In the genomic region with DNA sequence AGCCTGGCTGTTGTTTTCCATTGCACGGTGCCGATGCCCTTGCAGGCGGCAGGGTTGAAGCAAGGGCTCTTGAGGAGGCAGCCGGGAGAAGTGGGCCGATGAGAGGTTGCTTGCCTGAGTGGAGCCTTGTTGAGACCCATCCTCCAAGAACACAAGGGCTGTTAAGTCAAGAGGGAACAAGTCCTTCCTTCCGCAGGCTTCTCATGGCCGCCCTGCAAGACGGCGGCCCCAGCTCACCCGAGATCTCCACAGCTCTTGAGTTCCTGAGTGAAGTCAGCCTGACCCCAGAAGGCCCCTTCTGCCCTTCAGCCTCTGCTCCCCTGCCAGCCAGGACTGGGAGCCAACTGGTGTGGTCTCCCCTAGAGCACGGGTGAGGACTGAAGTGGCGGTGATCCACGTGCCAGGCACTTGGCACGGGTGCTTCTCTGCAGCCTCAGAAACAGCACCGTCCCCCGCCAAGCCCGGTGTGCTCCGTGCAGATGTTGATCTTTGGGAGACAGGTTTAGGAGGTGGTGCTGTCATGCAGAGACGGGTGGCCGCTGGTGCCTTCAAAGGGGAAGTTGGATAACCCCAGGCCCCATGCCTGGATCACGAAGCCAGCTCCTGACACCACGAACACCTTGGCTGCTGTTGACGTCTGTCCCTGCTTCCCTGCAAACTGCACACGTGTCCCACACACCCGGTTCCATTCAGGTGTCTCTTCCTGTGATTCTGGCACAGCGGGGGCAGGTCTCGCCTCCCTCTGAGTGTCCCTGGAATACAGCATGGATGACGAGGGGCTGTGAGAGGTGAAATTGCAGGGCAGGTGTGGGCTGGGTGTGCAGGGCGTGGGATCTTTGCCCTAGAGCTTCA, we compare ENCODE assay signal across 17 cellular contexts.
DNase-seq lines count a peak whose midpoint lies in the region; ATAC-seq and TF ChIP-seq lines count a peak whose summit lies in the region.
"Had no signal": no experiment of that assay in that cellular context is flagged by ENCODE, and none has a peak within 500 bp of the region (broad histone marks: within the 10 kb centered on the region; RNA-seq: fewer than 3 reads in every experiment).

No MANE protein-coding gene starts in this region.

- peaks cover 10% of the 10 kb centered on the region for H3K27me3 Mint-ChIP-seq in glutamatergic neuron (ENCODE audit: unreplicated experiment)
- H3K27me3 Mint-ChIP-seq: IgD-negative memory B cell had no signal

- 62 to 66% methylated on average over 29 of the region's 29 CpGs for WGBS in GM23248 (ENCODE audit: low coverage in 1 of 2, low lambda C conversion rate in 2 of 2, missing lambda C conversion rate in 2 of 2), 2 experiments

- intact Hi-C loops in Right ventricle myocardium superior (cut with DNase I) (no loop called here), cardiac septum (cut with DNase I) (loop anchor here (5.0 kb wide), 1 partner anchor 33 kb away; no protein-coding TSS in a partner anchor), Panc1 (cut with micrococcal nuclease; ENCODE audit: unreplicated experiment) (no loop called here), lower lobe of right lung (cut with DNase I) (no loop called here), upper lobe of right lung (cut with DNase I) (no loop called here)

- DNase-seq in Right ventricle myocardium superior = peak; percentile 54
- DNase-seq in cardiac septum (ENCODE audit: low spot score) = no peak
- no peak for DNase-seq in Panc1 (ENCODE audit: low read depth, low spot score)
- DNase-seq in lower lobe of right lung = peak; percentile 86
- peak; percentile 89 for DNase-seq in upper lobe of right lung
- no peak for DNase-seq in NCI-H748 (lab: John Stamatoyannopoulos, UW; ENCODE audit: unreplicated experiment)
- no peak for DNase-seq in GM23248
- no peak for DNase-seq in glutamatergic neuron
- DNase-seq: AML-193; GF-D8; NCI-H1048; NCI-H2171 treated with DMSO at 0.1 percent for 48 hours; NCI-H524; NK-92 treated with Interleukin-12 subunit alpha and Interleukin-12 subunit beta, amount 100 ng/mL, for 24 hours; PC-3 had no signal

- peaks cover 13% of the 10 kb centered on the region for H3K9me3 Mint-ChIP-seq in glutamatergic neuron (ENCODE audit: unreplicated experiment)

- H3K27ac Mint-ChIP-seq in glutamatergic neuron (ENCODE audit: unreplicated experiment) = no peak overlapping the region
- H3K27ac Mint-ChIP-seq: IgD-negative memory B cell had no signal

- CTCF ChIA-PET in Panc1 (lab: Charles Lee) = no interaction called here

- peaks cover 13% of the 10 kb centered on the region for H3K4me1 Mint-ChIP-seq in glutamatergic neuron (ENCODE audit: low read depth, unreplicated experiment)

- H3K9ac ChIP-seq in GM23248 = no peak overlapping the region

- no peaks in the 10 kb centered on the region for H3K9me2 ChIP-seq in GM23248 (ENCODE audit: insufficient read depth)

- in situ Hi-C loops in Panc1 (cut with HindIII; ENCODE audit: low pct_unique_long_range_greater_than_20kb, low sequenced_read_pairs) = no loop called here
- in situ Hi-C loops in GM23248 (cut with MboI) = no loop called here

- H3F3A ChIP-seq in GM23248 (ENCODE audit: insufficient read depth) = no peaks in the 10 kb centered on the region

- no peak overlapping the region for H3K4me3 Mint-ChIP-seq in glutamatergic neuron (ENCODE audit: unreplicated experiment)

- no peaks in the 10 kb centered on the region for H3K79me2 ChIP-seq in GM23248 (ENCODE audit: insufficient read depth)

- POLR2A ChIA-PET in Panc1 (lab: Charles Lee) = interaction anchor here (0.6 kb wide), 1 partner anchor 38 kb away, joined by 3 read pairs; no protein-coding TSS in a partner anchor

- H3K4me2 ChIP-seq in GM23248 (ENCODE audit: unreplicated experiment) = no peak overlapping the region

- peaks cover 13% of the 10 kb centered on the region for H3K36me3 Mint-ChIP-seq in glutamatergic neuron (ENCODE audit: unreplicated experiment)
- H3K36me3 Mint-ChIP-seq: IgD-negative memory B cell had no signal

- no TSS peak for BruUV-seq in Panc1 (replicated peaks; lab: Mats Ljungman, UMichigan)

- no peaks in the 10 kb centered on the region for H4K20me1 ChIP-seq in GM23248 (ENCODE audit: insufficient read depth)

- TF ChIP-seq CTCF in Panc1 (IDR thresholded peaks at IDR 0.05) = no peak
- no peak for TF ChIP-seq CTCF in lower lobe of right lung (IDR thresholded peaks at IDR 0.05)
- TF ChIP-seq CTCF in upper lobe of right lung (IDR thresholded peaks at IDR 0.05) = no peak
- TF ChIP-seq CTCF in glutamatergic neuron (IDR thresholded peaks at IDR 0.05; ENCODE audit: partially characterized antibody, unreplicated experiment) = no peak

- ATAC-seq in Right ventricle myocardium superior (ENCODE audit: poor library complexity) (peak; percentile 66), Panc1 (0 out of 2 replicates have a peak, but pooled peaks have one; percentile 30), lower lobe of right lung (peak; percentile 91 to 94), upper lobe of right lung (peak; percentile 90)
- ATAC-seq: PC-3 had no signal

- H3K4me3 ChIP-seq in Panc1 (ENCODE audit: low read depth in 2 of 2, low read length in 2 of 2) = no peak overlapping the region
- no peak overlapping the region for H3K4me3 ChIP-seq in lower lobe of right lung
- no peak overlapping the region for H3K4me3 ChIP-seq in upper lobe of right lung
- no peak overlapping the region for H3K4me3 ChIP-seq in GM23248
- H3K4me3 ChIP-seq: SK-N-MC had no signal

- no peak overlapping the region for H2AFZ ChIP-seq in GM23248

- H3K4me1 ChIP-seq in Panc1 (ENCODE audit: control insufficient read depth, insufficient read depth, low read length) (no peaks in the 10 kb centered on the region), lower lobe of right lung (peaks cover 4% of the 10 kb centered on the region), upper lobe of right lung (no peaks in the 10 kb centered on the region), GM23248 (ENCODE audit: insufficient read depth) (no peaks in the 10 kb centered on the region)

- H3K27ac ChIP-seq in Panc1 (ENCODE audit: low read length) (no peak overlapping the region), lower lobe of right lung (no peak overlapping the region), upper lobe of right lung (no peak overlapping the region), GM23248 (no peak overlapping the region)
- H3K27ac ChIP-seq: SK-N-MC had no signal

- H3K36me3 ChIP-seq in Panc1 (ENCODE audit: control insufficient read depth, insufficient read depth, low read length) = no peaks in the 10 kb centered on the region
- no peaks in the 10 kb centered on the region for H3K36me3 ChIP-seq in lower lobe of right lung
- H3K36me3 ChIP-seq in upper lobe of right lung = no peaks in the 10 kb centered on the region
- no peaks in the 10 kb centered on the region for H3K36me3 ChIP-seq in GM23248 (ENCODE audit: low read depth)

- H3K9me3 ChIP-seq in Panc1 (ENCODE audit: control insufficient read depth, insufficient read depth, low read depth, low read length) = no peaks in the 10 kb centered on the region
- no peaks in the 10 kb centered on the region for H3K9me3 ChIP-seq in lower lobe of right lung
- no peaks in the 10 kb centered on the region for H3K9me3 ChIP-seq in upper lobe of right lung
- H3K9me3 ChIP-seq in GM23248 (ENCODE audit: low read depth) = no peaks in the 10 kb centered on the region

- H3K27me3 ChIP-seq in Panc1 (ENCODE audit: control insufficient read depth, insufficient read depth, low read length) (no peaks in the 10 kb centered on the region), lower lobe of right lung (ENCODE audit: low read depth) (peaks cover 12% of the 10 kb centered on the region), upper lobe of right lung (peaks cover 15% of the 10 kb centered on the region), GM23248 (replicated peaks; ENCODE audit: insufficient read depth) (peaks cover 13% of the 10 kb centered on the region; the same call in 1 of the 2 replicates)

Comparison
In these comparisons a context has a peak if more than half of its experiments do, and no peak if none do; other contexts are left out.
1. DNase-seq: peak in Right ventricle myocardium superior (single experiment), lower lobe of right lung (single experiment) and upper lobe of right lung (single experiment); none in cardiac septum (single experiment), Panc1 (single experiment), NCI-H748 (single experiment), GM23248 (single experiment) and glutamatergic neuron (single experiment).
2. ATAC-seq: peak in every context shown above with its lines; median percentile 92 in lower lobe of right lung; 90 in upper lobe of right lung; 66 in Right ventricle myocardium superior; 30 in Panc1.